In the genomic region with DNA sequence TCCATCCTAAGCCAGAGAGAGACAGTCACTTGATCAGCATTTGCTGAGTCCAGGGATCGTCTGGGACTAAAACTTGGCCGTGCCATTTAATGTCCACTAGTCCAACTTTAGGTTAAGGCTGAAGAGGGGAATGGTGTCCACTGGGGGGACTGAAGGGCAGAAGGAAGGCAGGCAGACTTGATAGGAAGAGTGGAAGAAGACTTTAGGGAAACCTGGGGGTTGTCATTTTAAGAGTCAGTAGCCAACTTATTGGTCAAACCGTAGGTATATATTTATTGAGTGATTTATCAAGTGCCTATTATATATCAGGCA, we compare ENCODE assay signal across 17 cellular contexts. TPM values are rescaled to one million over a fixed set of nuclear protein-coding genes. Genes with fewer than 3 reads are reported as not detected.
DNase-seq lines count a peak whose midpoint lies in the region; ATAC-seq and TF ChIP-seq lines count a peak whose summit lies in the region.
"Had no signal": no experiment of that assay in that cellular context is flagged by ENCODE, and none has a peak within 500 bp of the region (broad histone marks: within the 10 kb centered on the region; RNA-seq: fewer than 3 reads in every experiment).

No MANE protein-coding gene starts in this region.

- no peak for DNase-seq in left ventricle myocardium inferior
- no peak for DNase-seq in right atrium auricular region (ENCODE audit: low spot score)
- DNase-seq in fibroblast of lung (ENCODE audit: low read depth in 2 of 2): no peak
- DNase-seq in psoas muscle: no peak
- DNase-seq in mesenteric fat pad (ENCODE audit: low spot score): no peak
- DNase-seq in activated CD4-positive, CD25-positive, alpha-beta regulatory T cell treated with anti-CD3 and anti-CD28 coated beads, Interleukin-2, amount 50 U/mL, for 72 hours: no peak
- DNase-seq in effector CD8-positive, alpha-beta T cell (lab: John Stamatoyannopoulos, UW): no peak
- DNase-seq in H7: no peak
- DNase-seq: ACHN; activated naive CD8-positive, alpha-beta T cell treated with anti-CD3 and anti-CD28 coated beads for 36 hours; cortex of kidney; NCI-H1436; NCI-H446 treated with DMSO at 0.1 percent for 48 hours; pancreas; stimulated activated CD4-positive, alpha-beta T cell treated with anti-CD3 and anti-CD28 coated beads, Interleukin-4, amount 100 ng/mL, for 1 hour had no signal

- H3K27me3 ChIP-seq in left ventricle myocardium inferior (ENCODE audit: low read depth) (peaks cover 12% of the 10 kb centered on the region), right atrium auricular region (no peaks in the 10 kb centered on the region), fibroblast of lung (ENCODE audit: control insufficient read depth, insufficient read depth, low read length) (no peaks in the 10 kb centered on the region), psoas muscle (ENCODE audit: insufficient read depth in 3 of 3, low read length in 2 of 3) (no peaks in the 10 kb centered on the region), H7 (ENCODE audit: control insufficient read depth, insufficient read depth, low read length) (peaks cover 24% of the 10 kb centered on the region)

- peak in 1 of 4 donors; percentile 37 for ATAC-seq in psoas muscle
- ATAC-seq: esophagus mucosa had no signal

- no peak overlapping the region for H3K4me3 ChIP-seq in left ventricle myocardium inferior
- H3K4me3 ChIP-seq in right atrium auricular region: no peak overlapping the region
- peak overlapping the region in 1 of 4 experiments; percentile 76 for H3K4me3 ChIP-seq in fibroblast of lung (replicated peaks in 1 of 4; ENCODE audit: control extremely low read depth in 1 of 4, insufficient read depth in 1 of 4, low read depth in 3 of 4, low read length in 4 of 4)
- H3K4me3 ChIP-seq in psoas muscle: peak overlapping the region; percentile 84
- H3K4me3 ChIP-seq in H7 (ENCODE audit: insufficient read depth, low read depth, low read length): no peak overlapping the region
- H3K4me3 ChIP-seq: lung, pancreas had no signal

- H3K4me1 ChIP-seq in left ventricle myocardium inferior (peaks cover 25% of the 10 kb centered on the region), right atrium auricular region (no peaks in the 10 kb centered on the region), fibroblast of lung (ENCODE audit: control insufficient read depth, extremely low read depth, insufficient read depth, low read length) (peaks cover 9% of the 10 kb centered on the region), psoas muscle (peaks cover 11% of the 10 kb centered on the region)
- H3K4me1 ChIP-seq: pancreas had no signal

- 25 to 37% (median 25%) methylated on average over 3 of the region's 3 CpGs for WGBS in psoas muscle, 3 donors

- no peaks in the 10 kb centered on the region for H3K9me3 ChIP-seq in left ventricle myocardium inferior (replicated peaks)
- H3K9me3 ChIP-seq in right atrium auricular region: no peaks in the 10 kb centered on the region
- no peaks in the 10 kb centered on the region for H3K9me3 ChIP-seq in fibroblast of lung (ENCODE audit: control insufficient read depth, insufficient read depth, low read depth, low read length)
- no peaks in the 10 kb centered on the region for H3K9me3 ChIP-seq in psoas muscle
- H3K9me3 ChIP-seq: pancreas had no signal

- peak overlapping the region; percentile 82 for H3K4me2 ChIP-seq in fibroblast of lung (ENCODE audit: extremely low read depth, insufficient read depth, low read length)

- peak overlapping the region; percentile 75 for H3K27ac ChIP-seq in left ventricle myocardium inferior (replicated peaks)
- H3K27ac ChIP-seq in right atrium auricular region: peak overlapping the region in 1 of 2 donors; percentile 75
- H3K27ac ChIP-seq in fibroblast of lung (ENCODE audit: insufficient read depth, low read length): no peak overlapping the region
- peak overlapping the region; percentile 86 for H3K27ac ChIP-seq in psoas muscle
- H3K27ac ChIP-seq: pancreas had no signal

- no peak overlapping the region for H3K9ac ChIP-seq in fibroblast of lung (ENCODE audit: insufficient read depth, low read length)

- no peaks in the 10 kb centered on the region for H4K20me1 ChIP-seq in fibroblast of lung (ENCODE audit: control insufficient read depth, extremely low read depth, insufficient read depth, low read length)

- intact Hi-C loops in left ventricle myocardium inferior (cut with micrococcal nuclease): no loop called here
- intact Hi-C loops in psoas muscle (cut with DNase I): loop anchor here in 1 of 2 donors (2.0 kb wide), 1 partner anchor 59 kb away; a partner anchor contains a TSS

- TF ChIP-seq CTCF in left ventricle myocardium inferior (IDR thresholded peaks at IDR 0.05; ENCODE audit: borderline replicate concordance): no peak
- TF ChIP-seq CTCF in right atrium auricular region (IDR thresholded peaks at IDR 0.05): no peak
- no peak for TF ChIP-seq CTCF in fibroblast of lung (conservative IDR thresholded peaks at IDR 0.05 in 1 of 2, IDR thresholded peaks at IDR 0.05 in 1 of 2; ENCODE audit: low read depth in 1 of 2, low read length in 2 of 2)
- no peak for TF ChIP-seq CTCF in psoas muscle (IDR thresholded peaks at IDR 0.05)

- peaks cover 12% of the 10 kb centered on the region for H3K79me2 ChIP-seq in fibroblast of lung (ENCODE audit: control insufficient read depth, insufficient read depth, low read length)

- H2AFZ ChIP-seq in fibroblast of lung (ENCODE audit: low read length): no peak overlapping the region

- H3K36me3 ChIP-seq in left ventricle myocardium inferior (no peaks in the 10 kb centered on the region), right atrium auricular region (peaks cover 7% of the 10 kb centered on the region), fibroblast of lung (ENCODE audit: control insufficient read depth, insufficient read depth, low read length) (no peaks in the 10 kb centered on the region), psoas muscle (ENCODE audit: insufficient read depth in 1 of 2, low read depth in 1 of 2) (no peaks in the 10 kb centered on the region), H7 (replicated peaks; ENCODE audit: control insufficient read depth, insufficient read depth, low read length) (no peaks in the 10 kb centered on the region)
- H3K36me3 ChIP-seq: pancreas had no signal

RNA-seq across cellular contexts. Expression of a gene that starts 1.3 kb away (rescaled TPM):
- 9.2 TPM for total RNA-seq in left ventricle myocardium inferior
- total RNA-seq in right atrium auricular region: 10 to 100 TPM; 31.4 to 42.2 TPM
- 20.5 and 36.3 TPM in 2 replicates for total RNA-seq in fibroblast of lung
- 9.7 and 74.9 TPM in 2 replicates for polyA plus RNA-seq in fibroblast of lung
- polyA plus RNA-seq in fibroblast of lung (2012): 12.2 and 102 TPM in 2 replicates
- polyA minus RNA-seq in fibroblast of lung (ENCODE audit: low replicate concordance): 15.5 and 153 TPM in 2 replicates
- 10 to 100 TPM; 12.8 to 45.4 (median 24.6) TPM for total RNA-seq in psoas muscle
- polyA plus RNA-seq in psoas muscle: 10 to 100 TPM in 2 of 3 donors, 1 to 10 TPM in 1; 4.9 to 15.5 (median 11.4) TPM
- 26.5 TPM for total RNA-seq in mesenteric fat pad
- 0.42 and 0.48 TPM in 2 replicates for total RNA-seq in H7 (2014; rRNA removed; shearing (Covaris generic))
- total RNA-seq: activated naive CD8-positive, alpha-beta T cell treated with anti-CD3 and anti-CD28 coated beads for 36 hours had no signal

RNA-seq across cellular contexts. Expression of a gene that starts 7.7 kb away (rescaled TPM):
- total RNA-seq in left ventricle myocardium inferior: 87.5 TPM
- total RNA-seq in right atrium auricular region: 10 to 100 TPM; 42.7 to 59.1 TPM
- total RNA-seq in fibroblast of lung: 41.9 and 47.7 TPM in 2 replicates
- 102 and 103 TPM in 2 replicates for polyA plus RNA-seq in fibroblast of lung
- 87.4 and 89.3 TPM in 2 replicates for polyA plus RNA-seq in fibroblast of lung (2012)
- 0.82 and 37.3 TPM in 2 replicates for polyA minus RNA-seq in fibroblast of lung (ENCODE audit: low replicate concordance)
- total RNA-seq in psoas muscle: 100 to 1,000 TPM in 1 of 4 donors, 10 to 100 TPM in 3; 45.4 to 132 (median 68.4) TPM
- polyA plus RNA-seq in psoas muscle: 100 to 1,000 TPM in 2 of 3 donors, 10 to 100 TPM in 1; 79.6 to 176 (median 163) TPM
- total RNA-seq in mesenteric fat pad: 61.7 TPM
- total RNA-seq in H7 (2014; rRNA removed; shearing (Covaris generic)): 74.6 and 75.6 TPM in 2 replicates

RNA-seq across cellular contexts. Expression of a gene that starts 34.8 kb away (rescaled TPM):
- total RNA-seq in left ventricle myocardium inferior (16.6 TPM), right atrium auricular region (10 to 100 TPM; 22.4 to 26.1 TPM), fibroblast of lung (43.7 and 77.1 TPM in 2 replicates), psoas muscle (10 to 100 TPM; 12.8 to 18.7 (median 14.6) TPM), mesenteric fat pad (40.7 TPM)
- polyA plus RNA-seq in fibroblast of lung (56.9 and 63.1 TPM in 2 replicates), psoas muscle (10 to 100 TPM in 1 of 3 donors, 1 to 10 TPM in 2; 6.2 to 16.9 (median 9.7) TPM)
- 67.5 and 69.1 TPM in 2 replicates for polyA plus RNA-seq in fibroblast of lung (2012)
- 149 and 172 TPM in 2 replicates for polyA minus RNA-seq in fibroblast of lung (ENCODE audit: low replicate concordance)
- total RNA-seq in H7 (2014; rRNA removed; shearing (Covaris generic)): 129 and 136 TPM in 2 replicates

RNA-seq across cellular contexts. Expression of a gene that starts 59.0 kb away (rescaled TPM):
- total RNA-seq in left ventricle myocardium inferior: 191 TPM
- total RNA-seq in right atrium auricular region: 100 to 1,000 TPM in 1 of 2 donors, 10 to 100 TPM in 1; 74.2 to 176 TPM
- total RNA-seq in fibroblast of lung: 15.4 and 27.1 TPM in 2 replicates
- 19.0 and 19.2 TPM in 2 replicates for polyA plus RNA-seq in fibroblast of lung
- polyA plus RNA-seq in fibroblast of lung (2012): 33.9 and 36.0 TPM in 2 replicates
- 85.3 and 92.1 TPM in 2 replicates for polyA minus RNA-seq in fibroblast of lung (ENCODE audit: low replicate concordance)
- 100 to 1,000 TPM; 105 to 157 (median 137) TPM for total RNA-seq in psoas muscle
- 100 to 1,000 TPM in 2 of 3 donors, 10 to 100 TPM in 1; 74.8 to 264 (median 151) TPM for polyA plus RNA-seq in psoas muscle
- total RNA-seq in mesenteric fat pad: 10.3 TPM
- total RNA-seq in H7 (2014; rRNA removed; shearing (Covaris generic)): 3.7 and 6.1 TPM in 2 replicates
- total RNA-seq: activated naive CD8-positive, alpha-beta T cell treated with anti-CD3 and anti-CD28 coated beads for 36 hours had no signal
